In the genomic region with DNA sequence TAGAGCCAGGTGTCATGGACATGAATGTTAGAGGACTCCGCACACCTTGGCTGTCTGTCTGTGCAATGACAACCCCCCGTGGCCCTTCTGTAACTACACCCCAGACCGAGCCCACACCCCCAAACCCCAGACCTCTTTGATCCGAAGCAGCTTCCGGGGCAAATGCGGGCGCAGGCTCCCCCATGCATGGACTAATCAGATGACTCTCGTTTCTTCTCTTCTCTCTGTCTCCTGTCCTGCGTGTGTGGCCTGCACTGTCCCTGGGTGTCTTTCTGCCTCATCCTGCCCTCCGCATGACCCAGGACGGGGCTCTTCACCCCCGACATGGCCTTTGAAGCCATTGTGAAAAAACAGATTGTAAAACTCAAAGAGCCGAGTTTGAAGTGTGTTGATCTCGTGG, we compare ENCODE assay signal across 1 cellular context.
TF ChIP-seq lines count a peak whose summit lies in the region.

No MANE protein-coding gene starts in this region.

TF ChIP-seq in GM23338, 12 proteins besides CTCF, POLR2A, EP300 and RAD21 (continued from another document):
- TF ChIP-seq, protein P1, sequence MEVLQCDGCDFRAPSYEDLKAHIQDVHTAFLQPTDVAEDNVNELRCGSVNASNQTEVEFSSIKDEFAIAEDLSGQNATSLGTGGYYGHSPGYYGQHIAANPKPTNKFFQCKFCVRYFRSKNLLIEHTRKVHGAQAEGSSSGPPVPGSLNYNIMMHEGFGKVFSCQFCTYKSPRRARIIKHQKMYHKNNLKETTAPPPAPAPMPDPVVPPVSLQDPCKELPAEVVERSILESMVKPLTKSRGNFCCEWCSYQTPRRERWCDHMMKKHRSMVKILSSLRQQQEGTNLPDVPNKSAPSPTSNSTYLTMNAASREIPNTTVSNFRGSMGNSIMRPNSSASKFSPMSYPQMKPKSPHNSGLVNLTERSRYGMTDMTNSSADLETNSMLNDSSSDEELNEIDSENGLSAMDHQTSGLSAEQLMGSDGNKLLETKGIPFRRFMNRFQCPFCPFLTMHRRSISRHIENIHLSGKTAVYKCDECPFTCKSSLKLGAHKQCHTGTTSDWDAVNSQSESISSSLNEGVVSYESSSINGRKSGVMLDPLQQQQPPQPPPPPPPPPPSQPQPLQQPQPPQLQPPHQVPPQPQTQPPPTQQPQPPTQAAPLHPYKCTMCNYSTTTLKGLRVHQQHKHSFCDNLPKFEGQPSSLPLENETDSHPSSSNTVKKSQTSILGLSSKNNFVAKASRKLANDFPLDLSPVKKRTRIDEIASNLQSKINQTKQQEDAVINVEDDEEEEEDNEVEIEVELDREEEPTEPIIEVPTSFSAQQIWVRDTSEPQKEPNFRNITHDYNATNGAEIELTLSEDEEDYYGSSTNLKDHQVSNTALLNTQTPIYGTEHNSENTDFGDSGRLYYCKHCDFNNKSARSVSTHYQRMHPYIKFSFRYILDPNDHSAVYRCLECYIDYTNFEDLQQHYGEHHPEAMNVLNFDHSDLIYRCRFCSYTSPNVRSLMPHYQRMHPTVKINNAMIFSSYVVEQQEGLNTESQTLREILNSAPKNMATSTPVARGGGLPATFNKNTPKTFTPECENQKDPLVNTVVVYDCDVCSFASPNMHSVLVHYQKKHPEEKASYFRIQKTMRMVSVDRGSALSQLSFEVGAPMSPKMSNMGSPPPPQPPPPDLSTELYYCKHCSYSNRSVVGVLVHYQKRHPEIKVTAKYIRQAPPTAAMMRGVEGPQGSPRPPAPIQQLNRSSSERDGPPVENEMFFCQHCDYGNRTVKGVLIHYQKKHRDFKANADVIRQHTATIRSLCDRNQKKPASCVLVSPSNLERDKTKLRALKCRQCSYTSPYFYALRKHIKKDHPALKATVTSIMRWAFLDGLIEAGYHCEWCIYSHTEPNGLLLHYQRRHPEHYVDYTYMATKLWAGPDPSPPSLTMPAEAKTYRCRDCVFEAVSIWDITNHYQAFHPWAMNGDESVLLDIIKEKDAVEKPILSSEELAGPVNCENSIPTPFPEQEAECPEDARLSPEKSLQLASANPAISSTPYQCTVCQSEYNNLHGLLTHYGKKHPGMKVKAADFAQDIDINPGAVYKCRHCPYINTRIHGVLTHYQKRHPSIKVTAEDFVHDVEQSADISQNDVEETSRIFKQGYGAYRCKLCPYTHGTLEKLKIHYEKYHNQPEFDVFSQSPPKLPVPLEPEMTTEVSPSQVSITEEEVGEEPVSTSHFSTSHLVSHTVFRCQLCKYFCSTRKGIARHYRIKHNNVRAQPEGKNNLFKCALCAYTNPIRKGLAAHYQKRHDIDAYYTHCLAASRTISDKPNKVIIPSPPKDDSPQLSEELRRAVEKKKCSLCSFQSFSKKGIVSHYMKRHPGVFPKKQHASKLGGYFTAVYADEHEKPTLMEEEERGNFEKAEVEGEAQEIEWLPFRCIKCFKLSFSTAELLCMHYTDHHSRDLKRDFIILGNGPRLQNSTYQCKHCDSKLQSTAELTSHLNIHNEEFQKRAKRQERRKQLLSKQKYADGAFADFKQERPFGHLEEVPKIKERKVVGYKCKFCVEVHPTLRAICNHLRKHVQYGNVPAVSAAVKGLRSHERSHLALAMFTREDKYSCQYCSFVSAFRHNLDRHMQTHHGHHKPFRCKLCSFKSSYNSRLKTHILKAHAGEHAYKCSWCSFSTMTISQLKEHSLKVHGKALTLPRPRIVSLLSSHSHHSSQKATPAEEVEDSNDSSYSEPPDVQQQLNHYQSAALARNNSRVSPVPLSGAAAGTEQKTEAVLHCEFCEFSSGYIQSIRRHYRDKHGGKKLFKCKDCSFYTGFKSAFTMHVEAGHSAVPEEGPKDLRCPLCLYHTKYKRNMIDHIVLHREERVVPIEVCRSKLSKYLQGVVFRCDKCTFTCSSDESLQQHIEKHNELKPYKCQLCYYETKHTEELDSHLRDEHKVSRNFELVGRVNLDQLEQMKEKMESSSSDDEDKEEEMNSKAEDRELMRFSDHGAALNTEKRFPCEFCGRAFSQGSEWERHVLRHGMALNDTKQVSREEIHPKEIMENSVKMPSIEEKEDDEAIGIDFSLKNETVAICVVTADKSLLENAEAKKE (CRISPR knock-in tag; IDR thresholded peaks at IDR 0.05), result no peak
- no peak for TF ChIP-seq NANOG (IDR thresholded peaks at IDR 0.05; ENCODE audit: borderline replicate concordance)
